18 cellular contexts compared by ENCODE assay signal in genomic region chr11:111081021-111081511, GRCh38.
DNase-seq lines count a peak whose midpoint lies in the region; ATAC-seq, FAIRE-seq and TF ChIP-seq lines count a peak whose summit lies in the region.
"Had no signal": no experiment of that assay in that cellular context is flagged by ENCODE, and none has a peak within 500 bp of the region (broad histone marks: within the 10 kb centered on the region; RNA-seq: fewer than 3 reads in every experiment).

No MANE protein-coding gene starts in this region.

- H3K4me2 ChIP-seq in mesenchymal stem cell (ENCODE audit: low read length, poor library complexity, severe bottlenecking) (no peak overlapping the region), HepG2 (ENCODE audit: low read depth, low read length) (no peak overlapping the region)
- H3K4me2 ChIP-seq: smooth muscle cell had no signal

- ATAC-seq in right cardiac atrium (no peak), GM18498 (IDR thresholded peaks at IDR 0.05; ENCODE audit: unreplicated experiment) (no peak), HG03432 (IDR thresholded peaks at IDR 0.05; ENCODE audit: unreplicated experiment) (no peak), HepG2 (no peak)
- ATAC-seq: K562; stimulated activated naive CD8-positive, alpha-beta T cell treated with anti-CD3 and anti-CD28 coated beads, Interleukin-15, Interleukin-2, amounts not matched to agents 100 U/mL and 50 U/mL, for 24 hours had no signal

- no peaks in the 10 kb centered on the region for H3K36me3 Mint-ChIP-seq in brain

- H2BK5ac ChIP-seq in mesenchymal stem cell (ENCODE audit: low read depth, low read length, poor library complexity, severe bottlenecking): no peak overlapping the region

- POLR2A ChIA-PET in HepG2 (lab: Yijun Ruan, JAX): no interaction called here

- DNase-seq in cardiac muscle cell (ENCODE audit: low read depth in 1 of 2, low spot score in 1 of 2) (peak; percentile 0 to 15), right cardiac atrium (no peak), mesenchymal stem cell (no peak), SKM-1 treated with dmso at 0.1 percent for 144 hours (lab: John Stamatoyannopoulos, UW; ENCODE audit: unreplicated experiment) (no peak), HepG2 (ENCODE audit: low spot score) (no peak)
- DNase-seq: activated CD4-positive, alpha-beta T cell treated with anti-CD3 and anti-CD28 coated beads, Interleukin-2, amount 50 U/mL, for 1 hour; activated T-cell treated with anti-CD3 and anti-CD28 coated beads, Interleukin-2, amount 50 U/mL, for 24 hours; left ventricle myocardium inferior; NCI-H1436 treated with DMSO at 0.1 percent for 48 hours; nephron progenitor cell; NK-92 treated with Interleukin-12 subunit alpha and Interleukin-12 subunit beta, amount 100 ng/mL, for 24 hours; Right ventricle myocardium superior; stimulated activated naive CD8-positive, alpha-beta T cell treated with anti-CD3 and anti-CD28 coated beads, Interleukin-15, Interleukin-2, amounts not matched to agents 100 U/mL and 50 U/mL, for 24 hours had no signal

- H3K4me1 ChIP-seq in cardiac muscle cell (ENCODE audit: low read depth) (no peaks in the 10 kb centered on the region), right cardiac atrium (ENCODE audit: control insufficient read depth, insufficient read depth, low read length) (no peaks in the 10 kb centered on the region), mesenchymal stem cell (ENCODE audit: control insufficient read depth, insufficient read depth, low read depth, low read length) (peaks cover 4% of the 10 kb centered on the region), HepG2 (ENCODE audit: insufficient read depth, low read length) (peaks cover 6% of the 10 kb centered on the region)
- H3K4me1 ChIP-seq: left ventricle myocardium inferior had no signal

- H3K36me3 ChIP-seq in cardiac muscle cell: no peaks in the 10 kb centered on the region
- H3K36me3 ChIP-seq in mesenchymal stem cell (ENCODE audit: control insufficient read depth in 1 of 2, insufficient read depth in 2 of 2, low read depth in 1 of 2, low read length in 2 of 2): no peaks in the 10 kb centered on the region
- no peaks in the 10 kb centered on the region for H3K36me3 ChIP-seq in HepG2 (replicated peaks in 1 of 2; ENCODE audit: control insufficient read depth in 1 of 2, insufficient read depth in 2 of 2, low read length in 2 of 2)
- H3K36me3 ChIP-seq: left ventricle myocardium inferior had no signal

- no TSS peak for BruUV-seq in HepG2 (replicated peaks; lab: Mats Ljungman, UMichigan)

- no peak overlapping the region for H3K23ac ChIP-seq in mesenchymal stem cell (ENCODE audit: low read length in 2 of 2)

- H4K8ac ChIP-seq in mesenchymal stem cell (ENCODE audit: low read length): no peak overlapping the region

- 83% methylated on average over 3 of the region's 3 CpGs for WGBS in right cardiac atrium
- WGBS in mesenchymal stem cell: 68% methylated on average over 3 of the region's 3 CpGs
- 56% methylated on average over 3 of the region's 3 CpGs for WGBS in HepG2 (ENCODE audit: low lambda C conversion rate)

- H3K27me3 ChIP-seq in cardiac muscle cell (no peaks in the 10 kb centered on the region), right cardiac atrium (ENCODE audit: control insufficient read depth, insufficient read depth) (no peaks in the 10 kb centered on the region), mesenchymal stem cell (ENCODE audit: control insufficient read depth in 1 of 2, insufficient read depth in 1 of 2, low read length in 2 of 2) (peaks cover 0 to 5% of the 10 kb centered on the region in 2 experiments), HepG2 (ENCODE audit: control insufficient read depth in 1 of 2, insufficient read depth in 2 of 2, low read length in 2 of 2) (no peaks in the 10 kb centered on the region; a peak in 1 of 5 replicates)

- peaks cover 0 to 2% (median 0%) of the 10 kb centered on the region in 5 experiments for H3K9me3 Mint-ChIP-seq in brain
- H3K9me3 Mint-ChIP-seq: activated T-cell treated with anti-CD3 and anti-CD28 coated beads, Interleukin-2, amount 50 U/mL, for 24 hours; nephron progenitor cell had no signal

- H3K4me3 Mint-ChIP-seq in brain: peak overlapping the region in 1 of 5 experiments; percentile 32
- H3K4me3 Mint-ChIP-seq: activated T-cell treated with anti-CD3 and anti-CD28 coated beads, Interleukin-2, amount 50 U/mL, for 24 hours; nephron progenitor cell had no signal

- no peak overlapping the region for H3K14ac ChIP-seq in mesenchymal stem cell (ENCODE audit: low read length in 2 of 2)

- H2BK15ac ChIP-seq in mesenchymal stem cell (ENCODE audit: low read depth, poor library complexity, severe bottlenecking): no peak overlapping the region

- H3K4me1 Mint-ChIP-seq in brain: peaks cover 53% of the 10 kb centered on the region

- H2BK12ac ChIP-seq in mesenchymal stem cell (ENCODE audit: low read length in 2 of 2): no peak overlapping the region

- no peak overlapping the region for H3K4me3 ChIP-seq in cardiac muscle cell
- H3K4me3 ChIP-seq in right cardiac atrium (ENCODE audit: low read length): no peak overlapping the region
- H3K4me3 ChIP-seq in mesenchymal stem cell (ENCODE audit: insufficient read depth in 1 of 2, low read depth in 1 of 2, low read length in 2 of 2): no peak overlapping the region
- H3K4me3 ChIP-seq in HepG2 (replicated peaks in 1 of 3; ENCODE audit: insufficient read depth in 1 of 3, low read depth in 2 of 3, low read length in 3 of 3): no peak overlapping the region
- H3K4me3 ChIP-seq: K562, left ventricle myocardium inferior, smooth muscle cell had no signal

- CTCF ChIA-PET in HepG2 (lab: Yijun Ruan, JAX; ENCODE audit: low intra/inter-chr PET ratio, low total read pairs): no interaction called here

- H3K4ac ChIP-seq in mesenchymal stem cell (ENCODE audit: low read depth in 1 of 2, low read length in 2 of 2): no peak overlapping the region

- H2AK5ac ChIP-seq in mesenchymal stem cell (ENCODE audit: low read length, severe bottlenecking): no peak overlapping the region

- peak overlapping the region; percentile 83 for H3K9ac ChIP-seq in mesenchymal stem cell (ENCODE audit: low read length)
- H3K9ac ChIP-seq in HepG2 (ENCODE audit: insufficient read depth, low read depth, low read length): no peak overlapping the region

- TF ChIP-seq EP300 in HepG2 (IDR thresholded peaks at IDR 0.05; ENCODE audit: low read depth in 2 of 2, low read length in 2 of 2) (no peak), HepG2 (CRISPR knock-in tag; IDR thresholded peaks at IDR 0.05; ENCODE audit: borderline replicate concordance) (no peak)

- no peak for FAIRE-seq in HepG2 (lab: Jason Lieb, UNC)
- FAIRE-seq: K562 had no signal

- H3K18ac ChIP-seq in mesenchymal stem cell (ENCODE audit: low read depth in 1 of 2, low read length in 2 of 2): no peak overlapping the region

- H2BK120ac ChIP-seq in mesenchymal stem cell (ENCODE audit: low read depth, low read length): no peak overlapping the region

- H3K27ac Mint-ChIP-seq in brain: peak overlapping the region in 4 of 5 experiments; percentile 10 to 93 (median 71)
- H3K27ac Mint-ChIP-seq: activated T-cell treated with anti-CD3 and anti-CD28 coated beads, Interleukin-2, amount 50 U/mL, for 24 hours; nephron progenitor cell had no signal

- TF ChIP-seq CTCF in cardiac muscle cell (IDR thresholded peaks at IDR 0.05; ENCODE audit: low read depth, low read length): no peak
- no peak for TF ChIP-seq CTCF in brain (conservative IDR thresholded peaks at IDR 0.05)
- TF ChIP-seq CTCF in HepG2 (CRISPR knock-in tag; IDR thresholded peaks at IDR 0.05): no peak

- H3K27me3 Mint-ChIP-seq in brain: peaks cover 3% of the 10 kb centered on the region
- H3K27me3 Mint-ChIP-seq: activated T-cell treated with anti-CD3 and anti-CD28 coated beads, Interleukin-2, amount 50 U/mL, for 24 hours had no signal

- H3K79me1 ChIP-seq in mesenchymal stem cell (replicated peaks; ENCODE audit: low read length, poor library complexity, severe bottlenecking): no peaks in the 10 kb centered on the region

- H4K20me1 ChIP-seq in HepG2 (ENCODE audit: insufficient read depth, low read length): no peaks in the 10 kb centered on the region

- no peaks in the 10 kb centered on the region for H3K9me3 ChIP-seq in cardiac muscle cell (ENCODE audit: low read depth)
- H3K9me3 ChIP-seq in right cardiac atrium (ENCODE audit: control insufficient read depth, low read length): no peaks in the 10 kb centered on the region
- H3K9me3 ChIP-seq in mesenchymal stem cell (ENCODE audit: control insufficient read depth, low read length): no peaks in the 10 kb centered on the region
- no peaks in the 10 kb centered on the region for H3K9me3 ChIP-seq in HepG2 (ENCODE audit: low read length)
- H3K9me3 ChIP-seq: left ventricle myocardium inferior had no signal

- H3K27ac ChIP-seq in cardiac muscle cell: no peak overlapping the region
- no peak overlapping the region for H3K27ac ChIP-seq in right cardiac atrium (ENCODE audit: low read length)
- no peak overlapping the region for H3K27ac ChIP-seq in mesenchymal stem cell (ENCODE audit: low read length, poor library complexity, severe bottlenecking)
- H3K27ac ChIP-seq in HepG2 (ENCODE audit: extremely low read length, insufficient read depth, low read length): no peak overlapping the region
- H3K27ac ChIP-seq: left ventricle myocardium inferior had no signal

- TF ChIP-seq RAD21 in HepG2 (CRISPR knock-in tag; IDR thresholded peaks at IDR 0.05): no peak

- no peak overlapping the region for H4K91ac ChIP-seq in mesenchymal stem cell (ENCODE audit: low read length)

- intact Hi-C loops in right cardiac atrium (cut with DNase I): no loop called here
- intact Hi-C loops in HepG2 (cut with micrococcal nuclease; ENCODE audit: unreplicated experiment): no loop called here

- in situ Hi-C loops in HepG2 (cut with HindIII; ENCODE audit: extremely low pct_ligation_motif_present, low pct_unique_long_range_greater_than_20kb): no loop called here

- no peak for TF ChIP-seq POLR2A in HepG2 (IDR thresholded peaks at IDR 0.05; ENCODE audit: insufficient read depth in 1 of 2, low read depth in 2 of 2, low read length in 2 of 2)

- no peak overlapping the region for H2AFZ ChIP-seq in mesenchymal stem cell (ENCODE audit: low read depth, low read length)
- no peak overlapping the region for H2AFZ ChIP-seq in HepG2 (ENCODE audit: low read length)

- H3K79me2 ChIP-seq in HepG2 (ENCODE audit: insufficient read depth, low read length): no peaks in the 10 kb centered on the region

Comparison
In these comparisons a context has a peak if more than half of its experiments do, and no peak if none do; other contexts are left out.
1. DNase-seq: peak in cardiac muscle cell (2 of 2); none in right cardiac atrium (0 of 3), mesenchymal stem cell (single experiment), SKM-1 treated with dmso at 0.1 percent for 144 hours (single experiment) and HepG2 (single experiment).